ENCODE assay signal across 1 cellular context in genomic region chr9:109459423-109459822, GRCh38.
TF ChIP-seq lines count a peak whose summit lies in the region.

No MANE protein-coding gene starts in this region.

TF ChIP-seq in K562, 482 proteins besides CTCF, POLR2A, EP300 and RAD21 (continued from another document):
- TF ChIP-seq, protein P1, sequence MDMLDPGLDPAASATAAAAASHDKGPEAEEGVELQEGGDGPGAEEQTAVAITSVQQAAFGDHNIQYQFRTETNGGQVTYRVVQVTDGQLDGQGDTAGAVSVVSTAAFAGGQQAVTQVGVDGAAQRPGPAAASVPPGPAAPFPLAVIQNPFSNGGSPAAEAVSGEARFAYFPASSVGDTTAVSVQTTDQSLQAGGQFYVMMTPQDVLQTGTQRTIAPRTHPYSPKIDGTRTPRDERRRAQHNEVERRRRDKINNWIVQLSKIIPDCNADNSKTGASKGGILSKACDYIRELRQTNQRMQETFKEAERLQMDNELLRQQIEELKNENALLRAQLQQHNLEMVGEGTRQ (CRISPR knock-in tag; IDR thresholded peaks at IDR 0.05) = no peak
- TF ChIP-seq SRSF9 (IDR thresholded peaks at IDR 0.05; ENCODE audit: borderline replicate concordance, low read depth, low read length) (no peak), MITF (IDR thresholded peaks at IDR 0.05) (no peak), DMBX1 (CRISPR knock-in tag; IDR thresholded peaks at IDR 0.05; ENCODE audit: borderline replicate concordance) (no peak), RBBP5 (IDR thresholded peaks at IDR 0.05; ENCODE audit: borderline replicate concordance, insufficient read depth, low read length, poor library complexity, severe bottlenecking) (no peak), CHD1 (IDR thresholded peaks at IDR 0.05; ENCODE audit: low read length) (no peak), RBM15 (IDR thresholded peaks at IDR 0.05; ENCODE audit: insufficient read depth, low read length) (no peak), NCOA6 (IDR thresholded peaks at IDR 0.05) (no peak)
